1 cellular context compared by ENCODE assay signal in the genomic region with DNA sequence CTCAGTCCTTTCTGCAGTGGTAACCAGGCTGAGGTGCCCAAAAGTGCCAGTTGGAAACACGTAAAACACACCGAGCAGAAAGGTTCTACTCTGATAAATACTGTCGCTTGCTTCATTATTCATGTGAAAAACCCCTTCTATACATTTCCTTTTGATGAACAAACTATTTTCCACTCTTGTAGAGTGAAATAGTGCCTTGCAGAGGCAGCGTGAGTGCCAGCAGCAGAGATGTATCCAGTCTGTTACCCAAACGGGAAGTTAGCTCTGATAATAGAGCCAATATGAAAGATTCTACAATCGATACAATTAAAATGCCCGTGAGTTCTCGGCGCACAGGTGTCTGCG.
TF ChIP-seq lines count a peak whose summit lies in the region.

No MANE protein-coding gene starts in this region.

TF ChIP-seq in WTC11, 78 proteins besides CTCF, POLR2A, EP300 and RAD21 (continued from another document):
- no peak for TF ChIP-seq PRDM15 (CRISPR knock-in tag; IDR thresholded peaks at IDR 0.05)
- TF ChIP-seq ZNF671 (CRISPR knock-in tag; IDR thresholded peaks at IDR 0.05): no peak
- no peak for TF ChIP-seq MYBL2 (CRISPR knock-in tag; IDR thresholded peaks at IDR 0.05)
- no peak for TF ChIP-seq FOXJ3 (CRISPR knock-in tag; IDR thresholded peaks at IDR 0.05; ENCODE audit: borderline replicate concordance)
- TF ChIP-seq, protein P1, sequence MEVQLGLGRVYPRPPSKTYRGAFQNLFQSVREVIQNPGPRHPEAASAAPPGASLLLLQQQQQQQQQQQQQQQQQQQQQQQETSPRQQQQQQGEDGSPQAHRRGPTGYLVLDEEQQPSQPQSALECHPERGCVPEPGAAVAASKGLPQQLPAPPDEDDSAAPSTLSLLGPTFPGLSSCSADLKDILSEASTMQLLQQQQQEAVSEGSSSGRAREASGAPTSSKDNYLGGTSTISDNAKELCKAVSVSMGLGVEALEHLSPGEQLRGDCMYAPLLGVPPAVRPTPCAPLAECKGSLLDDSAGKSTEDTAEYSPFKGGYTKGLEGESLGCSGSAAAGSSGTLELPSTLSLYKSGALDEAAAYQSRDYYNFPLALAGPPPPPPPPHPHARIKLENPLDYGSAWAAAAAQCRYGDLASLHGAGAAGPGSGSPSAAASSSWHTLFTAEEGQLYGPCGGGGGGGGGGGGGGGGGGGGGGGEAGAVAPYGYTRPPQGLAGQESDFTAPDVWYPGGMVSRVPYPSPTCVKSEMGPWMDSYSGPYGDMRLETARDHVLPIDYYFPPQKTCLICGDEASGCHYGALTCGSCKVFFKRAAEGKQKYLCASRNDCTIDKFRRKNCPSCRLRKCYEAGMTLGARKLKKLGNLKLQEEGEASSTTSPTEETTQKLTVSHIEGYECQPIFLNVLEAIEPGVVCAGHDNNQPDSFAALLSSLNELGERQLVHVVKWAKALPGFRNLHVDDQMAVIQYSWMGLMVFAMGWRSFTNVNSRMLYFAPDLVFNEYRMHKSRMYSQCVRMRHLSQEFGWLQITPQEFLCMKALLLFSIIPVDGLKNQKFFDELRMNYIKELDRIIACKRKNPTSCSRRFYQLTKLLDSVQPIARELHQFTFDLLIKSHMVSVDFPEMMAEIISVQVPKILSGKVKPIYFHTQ (CRISPR knock-in tag; IDR thresholded peaks at IDR 0.05): no peak
- TF ChIP-seq, protein P2, sequence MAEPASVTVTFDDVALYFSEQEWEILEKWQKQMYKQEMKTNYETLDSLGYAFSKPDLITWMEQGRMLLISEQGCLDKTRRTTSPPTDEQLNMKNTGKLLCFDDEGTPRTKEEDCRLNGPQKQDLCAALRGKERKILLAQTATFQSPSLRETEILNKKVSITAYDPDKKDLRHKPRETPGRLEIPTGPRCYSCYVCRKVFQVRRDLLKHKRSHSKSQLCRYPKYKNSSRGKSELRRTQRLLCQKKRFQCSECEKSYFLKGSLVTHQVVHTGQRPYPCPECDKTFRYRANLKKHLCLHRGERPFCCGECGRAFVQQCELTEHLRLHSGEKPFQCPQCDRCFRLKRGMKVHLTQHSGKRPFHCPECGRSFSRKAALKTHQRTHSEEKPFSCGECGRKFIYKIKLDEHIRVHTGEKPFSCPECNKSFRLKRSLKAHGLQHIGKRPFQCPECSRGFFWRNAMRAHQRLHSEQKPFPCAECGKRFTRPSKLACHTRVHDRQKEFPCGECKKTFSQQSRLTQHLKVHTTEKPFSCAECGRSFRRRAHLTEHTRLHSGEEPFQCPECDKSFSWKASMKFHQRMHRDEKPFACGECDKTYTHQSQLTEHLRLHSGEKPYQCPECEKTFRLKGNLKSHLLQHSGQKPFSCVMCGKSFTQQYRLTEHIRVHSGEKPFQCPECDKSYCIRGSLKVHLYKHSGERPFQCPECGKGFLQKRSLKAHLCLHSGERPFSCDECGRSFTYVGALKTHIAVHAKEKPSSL (CRISPR knock-in tag; conservative IDR thresholded peaks at IDR 0.05): no peak
- no peak for TF ChIP-seq SMAD4 (CRISPR knock-in tag; IDR thresholded peaks at IDR 0.05)
- no peak for TF ChIP-seq CREB1 (CRISPR knock-in tag; IDR thresholded peaks at IDR 0.05)
- TF ChIP-seq MLX (CRISPR knock-in tag; IDR thresholded peaks at IDR 0.05): no peak
- TF ChIP-seq, protein P3, sequence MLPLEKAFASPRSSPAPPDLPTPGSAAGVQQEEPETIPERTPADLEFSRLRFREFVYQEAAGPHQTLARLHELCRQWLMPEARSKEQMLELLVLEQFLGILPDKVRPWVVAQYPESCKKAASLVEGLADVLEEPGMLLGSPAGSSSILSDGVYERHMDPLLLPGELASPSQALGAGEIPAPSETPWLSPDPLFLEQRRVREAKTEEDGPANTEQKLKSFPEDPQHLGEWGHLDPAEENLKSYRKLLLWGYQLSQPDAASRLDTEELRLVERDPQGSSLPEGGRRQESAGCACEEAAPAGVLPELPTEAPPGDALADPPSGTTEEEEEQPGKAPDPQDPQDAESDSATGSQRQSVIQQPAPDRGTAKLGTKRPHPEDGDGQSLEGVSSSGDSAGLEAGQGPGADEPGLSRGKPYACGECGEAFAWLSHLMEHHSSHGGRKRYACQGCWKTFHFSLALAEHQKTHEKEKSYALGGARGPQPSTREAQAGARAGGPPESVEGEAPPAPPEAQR (CRISPR knock-in tag; IDR thresholded peaks at IDR 0.05): no peak
- no peak for TF ChIP-seq KAT7 (CRISPR knock-in tag; IDR thresholded peaks at IDR 0.05; ENCODE audit: borderline replicate concordance)
- no peak for TF ChIP-seq ESRRA (CRISPR knock-in tag; IDR thresholded peaks at IDR 0.05; ENCODE audit: borderline replicate concordance)
